ENCODE assay signal across 16 cellular contexts in genomic region chr6:134551245-134551960, GRCh38.
DNase-seq lines count a peak whose midpoint lies in the region; ATAC-seq and TF ChIP-seq lines count a peak whose summit lies in the region.
"Had no signal": no experiment of that assay in that cellular context is flagged by ENCODE, and none has a peak within 500 bp of the region (broad histone marks: within the 10 kb centered on the region; RNA-seq: fewer than 3 reads in every experiment).

No MANE protein-coding gene starts in this region.

- peaks cover 3% of the 10 kb centered on the region for H3K9me3 Mint-ChIP-seq in activated naive CD8-positive, alpha-beta T cell treated with anti-CD3 and anti-CD28 coated beads, Interleukin-2, amount 50 U/mL, for 24 hours

- no peak for TF ChIP-seq CTCF in AG09309 (IDR thresholded peaks at IDR 0.05; ENCODE audit: control insufficient read depth, insufficient read depth, low read depth, low read length, missing control alignments)
- TF ChIP-seq CTCF in esophagus muscularis mucosa (IDR thresholded peaks at IDR 0.05) = no peak

- no peak overlapping the region for H3K27ac Mint-ChIP-seq in activated naive CD8-positive, alpha-beta T cell treated with anti-CD3 and anti-CD28 coated beads, Interleukin-2, amount 50 U/mL, for 24 hours
- H3K27ac Mint-ChIP-seq: CD4-positive, alpha-beta memory T cell had no signal

- H3K4me1 ChIP-seq in mesodermal cell (ENCODE audit: control insufficient read depth, insufficient read depth, low read length, poor library complexity, severe bottlenecking) (peaks cover 11% of the 10 kb centered on the region), esophagus muscularis mucosa (peaks cover 0 to 18% (median 12%) of the 10 kb centered on the region in 4 donors)

- H3K9me3 ChIP-seq in mesodermal cell (ENCODE audit: control insufficient read depth, low read length) (no peaks in the 10 kb centered on the region), esophagus muscularis mucosa (no peaks in the 10 kb centered on the region)
- H3K9me3 ChIP-seq: gastroesophageal sphincter, mucosa of descending colon had no signal

- peaks cover 2% of the 10 kb centered on the region for H3K4me1 Mint-ChIP-seq in activated naive CD8-positive, alpha-beta T cell treated with anti-CD3 and anti-CD28 coated beads, Interleukin-2, amount 50 U/mL, for 24 hours
- H3K4me1 Mint-ChIP-seq: CD4-positive, alpha-beta memory T cell had no signal

- peak overlapping the region; percentile 65 for H3K27ac ChIP-seq in mesodermal cell (ENCODE audit: low read depth, low read length, severe bottlenecking)
- peak overlapping the region in 1 of 4 donors; percentile 22 for H3K27ac ChIP-seq in esophagus muscularis mucosa (replicated peaks in 1 of 4)

- no peak for TF ChIP-seq POLR2A in esophagus muscularis mucosa (IDR thresholded peaks at IDR 0.05; ENCODE audit: low read depth)

- TF ChIP-seq EP300 in esophagus muscularis mucosa (IDR thresholded peaks at IDR 0.05) = no peak

- no peak overlapping the region for H3K4me3 Mint-ChIP-seq in activated naive CD8-positive, alpha-beta T cell treated with anti-CD3 and anti-CD28 coated beads, Interleukin-2, amount 50 U/mL, for 24 hours
- H3K4me3 Mint-ChIP-seq: CD4-positive, alpha-beta memory T cell had no signal

- no peaks in the 10 kb centered on the region for H3K27me3 ChIP-seq in esophagus muscularis mucosa
- H3K27me3 ChIP-seq: gastroesophageal sphincter had no signal

- ATAC-seq in activated naive CD8-positive, alpha-beta T cell treated with anti-CD3 and anti-CD28 coated beads, Interleukin-2, amount 50 U/mL, for 24 hours = no peak
- ATAC-seq: gastroesophageal sphincter; mucosa of descending colon; stimulated activated naive CD8-positive, alpha-beta T cell treated with anti-CD3 and anti-CD28 coated beads, Interleukin-15, Interleukin-2, amounts not matched to agents 100 U/mL and 50 U/mL, for 24 hours had no signal

- peak; percentile 33 for DNase-seq in AG09309 (ENCODE audit: low read depth)
- peak; percentile 54 for DNase-seq in NCI-H460 (ENCODE audit: extremely low read depth, low read depth)
- DNase-seq in dermis microvascular lymphatic vessel endothelial cell (ENCODE audit: low read depth in 2 of 2) = peak; percentile 42 to 76
- DNase-seq in esophagus muscularis mucosa (ENCODE audit: extremely low spot score) = no peak
- DNase-seq in NCI-H1105 (lab: John Stamatoyannopoulos, UW) = no peak
- no peak for DNase-seq in activated naive CD8-positive, alpha-beta T cell treated with anti-CD3 and anti-CD28 coated beads, Interleukin-2, amount 50 U/mL, for 24 hours
- DNase-seq in NCI-H2107 (lab: John Stamatoyannopoulos, UW) = no peak
- DNase-seq: activated CD8-positive, alpha-beta memory T cell treated with anti-CD3 and anti-CD28 coated beads, Interleukin-2, amount 50 U/mL, for 48 hours; aorta; CD4-positive, alpha-beta memory T cell; MM.1S; mucosa of descending colon; NCI-H748 treated with DMSO at 0.1 percent for 48 hours; stimulated activated naive CD8-positive, alpha-beta T cell treated with anti-CD3 and anti-CD28 coated beads, Interleukin-15, Interleukin-2, amounts not matched to agents 100 U/mL and 50 U/mL, for 24 hours had no signal

- no peaks in the 10 kb centered on the region for H3K36me3 ChIP-seq in mesodermal cell (ENCODE audit: control insufficient read depth, insufficient read depth, low read length)
- H3K36me3 ChIP-seq in esophagus muscularis mucosa = no peaks in the 10 kb centered on the region
- H3K36me3 ChIP-seq: gastroesophageal sphincter had no signal

- no peak overlapping the region for H3K4me3 ChIP-seq in AG09309 (ENCODE audit: control insufficient read depth, low read depth, low read length)
- no peak overlapping the region for H3K4me3 ChIP-seq in mesodermal cell (ENCODE audit: extremely low read depth, insufficient read depth, low read length, poor library complexity, severe bottlenecking)
- H3K4me3 ChIP-seq in esophagus muscularis mucosa = no peak overlapping the region
- H3K4me3 ChIP-seq: gastroesophageal sphincter, mucosa of descending colon had no signal

- intact Hi-C loops in esophagus muscularis mucosa (cut with DNase I) = no loop called here

- no peaks in the 10 kb centered on the region for H3K36me3 Mint-ChIP-seq in activated naive CD8-positive, alpha-beta T cell treated with anti-CD3 and anti-CD28 coated beads, Interleukin-2, amount 50 U/mL, for 24 hours (ENCODE audit: low read depth)
- H3K36me3 Mint-ChIP-seq: CD4-positive, alpha-beta memory T cell had no signal

- no peaks in the 10 kb centered on the region for H3K27me3 Mint-ChIP-seq in activated naive CD8-positive, alpha-beta T cell treated with anti-CD3 and anti-CD28 coated beads, Interleukin-2, amount 50 U/mL, for 24 hours

- WGBS in mesodermal cell (ENCODE audit: insufficient coverage in 2 of 2), 2 experiments = 72 to 93% methylated on average over 3 of the region's 6 CpGs
- WGBS in esophagus muscularis mucosa = 45% methylated on average over 6 of the region's 6 CpGs

Comparison
In these comparisons a context has a peak if more than half of its experiments do, and no peak if none do; other contexts are left out.
1. DNase-seq: peak in AG09309 (single experiment), NCI-H460 (single experiment) and dermis microvascular lymphatic vessel endothelial cell (2 of 2); none in esophagus muscularis mucosa (single experiment), NCI-H1105 (single experiment), activated naive CD8-positive, alpha-beta T cell treated with anti-CD3 and anti-CD28 coated beads, Interleukin-2, amount 50 U/mL, for 24 hours (single experiment) and NCI-H2107 (single experiment).